10 cellular contexts compared by ENCODE assay signal in the genomic region with DNA sequence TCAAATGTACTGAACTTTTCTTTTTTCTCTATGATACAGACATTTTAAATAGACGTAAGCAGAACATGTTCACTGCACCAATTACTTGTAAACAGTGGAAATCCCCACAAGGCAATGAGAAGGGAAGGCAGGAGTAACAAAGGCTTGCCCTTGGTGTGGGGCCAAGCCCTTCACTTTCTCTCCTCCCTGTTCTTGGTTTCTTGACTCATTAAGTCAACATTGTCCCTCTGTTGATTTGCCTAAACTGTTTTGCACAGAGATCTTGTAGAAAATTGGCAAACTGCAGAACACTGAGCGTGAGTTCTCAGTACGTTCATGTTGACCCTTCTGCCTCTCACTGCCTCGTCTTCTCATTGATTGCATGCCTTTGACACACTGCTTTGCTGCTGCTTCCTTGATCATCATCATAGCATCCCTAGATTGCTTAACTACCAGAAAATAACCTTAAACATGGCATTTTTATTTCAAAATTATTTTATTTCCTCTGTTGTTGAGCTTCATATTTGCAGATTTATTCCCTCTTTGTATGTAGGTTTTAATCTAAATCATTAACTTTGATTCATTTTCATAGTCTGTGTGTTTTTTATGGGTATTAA.
DNase-seq lines count a peak whose midpoint lies in the region; ATAC-seq and TF ChIP-seq lines count a peak whose summit lies in the region.
"Had no signal": no experiment of that assay in that cellular context is flagged by ENCODE, and none has a peak within 500 bp of the region (broad histone marks: within the 10 kb centered on the region; RNA-seq: fewer than 3 reads in every experiment).

No MANE protein-coding gene starts in this region.

- H3K4me1 Mint-ChIP-seq in T-helper 2 cell treated with Interferon-gamma antibody and Interleukin-4, amounts not matched to agents 5 μg/mL and 100 μg/mL, for 36 hours (ENCODE audit: low read depth), result peaks cover 23% of the 10 kb centered on the region
- peaks cover 4% of the 10 kb centered on the region for H3K4me1 Mint-ChIP-seq in CD14-positive monocyte

- intact Hi-C loops in CD14-positive monocyte (cut with micrococcal nuclease), result no loop called here

- peak overlapping the region; percentile 22 for H3K27ac Mint-ChIP-seq in T-helper 2 cell treated with Interferon-gamma antibody and Interleukin-4, amounts not matched to agents 5 μg/mL and 100 μg/mL, for 36 hours
- no peak overlapping the region for H3K27ac Mint-ChIP-seq in CD14-positive monocyte

- no peaks in the 10 kb centered on the region for H3K79me2 ChIP-seq in hepatocyte

- no peaks in the 10 kb centered on the region for H3K9me2 ChIP-seq in hepatocyte (replicated peaks; ENCODE audit: insufficient read depth)

- no peaks in the 10 kb centered on the region for H3K4me1 ChIP-seq in hepatocyte (ENCODE audit: insufficient read depth)

- TF ChIP-seq CTCF in hepatocyte (IDR thresholded peaks at IDR 0.05; ENCODE audit: poor library complexity), result no peak
- no peak for TF ChIP-seq CTCF in CD14-positive monocyte (IDR thresholded peaks at IDR 0.05)

- peak overlapping the region; percentile 25 for H3K4me3 Mint-ChIP-seq in T-helper 2 cell treated with Interferon-gamma antibody and Interleukin-4, amounts not matched to agents 5 μg/mL and 100 μg/mL, for 36 hours
- H3K4me3 Mint-ChIP-seq in CD14-positive monocyte, result no peak overlapping the region
- H3K4me3 Mint-ChIP-seq: neural crest cell had no signal

- H2AFZ ChIP-seq in hepatocyte, result no peak overlapping the region

- H3K36me3 ChIP-seq in hepatocyte (replicated peaks; ENCODE audit: insufficient read depth, low read depth), result no peaks in the 10 kb centered on the region

- no peaks in the 10 kb centered on the region for H4K20me1 ChIP-seq in hepatocyte (ENCODE audit: insufficient read depth, poor library complexity, severe bottlenecking)

- no peak overlapping the region for H3K27ac ChIP-seq in hepatocyte
- H3K27ac ChIP-seq: SK-N-MC had no signal

- no peak overlapping the region for H3K4me2 ChIP-seq in hepatocyte

- no peak overlapping the region for H3K4me3 ChIP-seq in hepatocyte
- H3K4me3 ChIP-seq: SK-N-MC had no signal

- WGBS in hepatocyte (ENCODE audit: low lambda C conversion rate, missing lambda C conversion rate), result 60% methylated on average over 4 of the region's 4 CpGs

- peak; percentile 88 for ATAC-seq in GM18498 (IDR thresholded peaks at IDR 0.05; ENCODE audit: unreplicated experiment)
- peak; percentile 77 for ATAC-seq in HG02759 (IDR thresholded peaks at IDR 0.05; ENCODE audit: unreplicated experiment)
- ATAC-seq in GM19467 (IDR thresholded peaks at IDR 0.05; ENCODE audit: unreplicated experiment), result no peak

- no peaks in the 10 kb centered on the region for H3K9me3 ChIP-seq in hepatocyte (ENCODE audit: low read depth)

- no peaks in the 10 kb centered on the region for H3K9me3 Mint-ChIP-seq in T-helper 2 cell treated with Interferon-gamma antibody and Interleukin-4, amounts not matched to agents 5 μg/mL and 100 μg/mL, for 36 hours
- no peaks in the 10 kb centered on the region for H3K9me3 Mint-ChIP-seq in CD14-positive monocyte

- DNase-seq in T-helper 2 cell treated with Interferon-gamma antibody and Interleukin-4, amounts not matched to agents 5 μg/mL and 100 μg/mL, for 36 hours (ENCODE audit: low spot score), result no peak
- DNase-seq in hepatocyte (ENCODE audit: low spot score), result peak; percentile 39
- no peak for DNase-seq in NOMO-1 treated with dmso at 0.1 percent for 144 hours (lab: John Stamatoyannopoulos, UW; ENCODE audit: unreplicated experiment)
- DNase-seq in CD14-positive monocyte (ENCODE audit: low spot score), result no peak
- DNase-seq in NCI-H1417 (lab: John Stamatoyannopoulos, UW), result no peak

- H3K27me3 ChIP-seq in hepatocyte, result no peaks in the 10 kb centered on the region

- H3K36me3 Mint-ChIP-seq in T-helper 2 cell treated with Interferon-gamma antibody and Interleukin-4, amounts not matched to agents 5 μg/mL and 100 μg/mL, for 36 hours (ENCODE audit: low read depth), result peaks cover 1% of the 10 kb centered on the region
- H3K36me3 Mint-ChIP-seq in CD14-positive monocyte, result peaks cover 0 to 2% of the 10 kb centered on the region in 2 donors

- no peaks in the 10 kb centered on the region for H3K27me3 Mint-ChIP-seq in T-helper 2 cell treated with Interferon-gamma antibody and Interleukin-4, amounts not matched to agents 5 μg/mL and 100 μg/mL, for 36 hours (ENCODE audit: low read depth)
- no peaks in the 10 kb centered on the region for H3K27me3 Mint-ChIP-seq in CD14-positive monocyte (ENCODE audit: low read depth in 3 of 3)
